15 cellular contexts compared by ENCODE assay signal in genomic region chr2:23567382-23567781, GRCh38.
DNase-seq lines count a peak whose midpoint lies in the region; TF ChIP-seq lines count a peak whose summit lies in the region.
"Had no signal": no experiment of that assay in that cellular context is flagged by ENCODE, and none has a peak within 500 bp of the region (broad histone marks: within the 10 kb centered on the region; RNA-seq: fewer than 3 reads in every experiment).

No MANE protein-coding gene starts in this region.

- H2AFZ ChIP-seq in neural progenitor cell (replicated peaks): no peak overlapping the region

- no peak overlapping the region for H3K4me3 ChIP-seq in esophagus muscularis mucosa
- H3K4me3 ChIP-seq in neural progenitor cell: no peak overlapping the region
- no peak overlapping the region for H3K4me3 ChIP-seq in tibial artery

- TF ChIP-seq POLR2A in esophagus muscularis mucosa (IDR thresholded peaks at IDR 0.05; ENCODE audit: low read depth): no peak

- no peaks in the 10 kb centered on the region for H3K9me3 ChIP-seq in esophagus muscularis mucosa
- H3K9me3 ChIP-seq in neural progenitor cell (ENCODE audit: low read depth): no peaks in the 10 kb centered on the region
- no peaks in the 10 kb centered on the region for H3K9me3 ChIP-seq in tibial artery
- H3K9me3 ChIP-seq: BE2C had no signal

- H4K20me1 ChIP-seq in neural progenitor cell (ENCODE audit: low read depth): no peaks in the 10 kb centered on the region

- H3K79me2 ChIP-seq in neural progenitor cell (ENCODE audit: low read depth): no peaks in the 10 kb centered on the region

- peak overlapping the region; percentile 78 for H3K27ac Mint-ChIP-seq in neural progenitor cell
- H3K27ac Mint-ChIP-seq: CD4-positive, CD25-positive, alpha-beta regulatory T cell had no signal

- H3K36me3 Mint-ChIP-seq in neural progenitor cell: peaks cover 3% of the 10 kb centered on the region
- H3K36me3 Mint-ChIP-seq: CD4-positive, CD25-positive, alpha-beta regulatory T cell had no signal

- peaks cover 49% of the 10 kb centered on the region for H3K4me1 Mint-ChIP-seq in neural progenitor cell
- H3K4me1 Mint-ChIP-seq: CD4-positive, CD25-positive, alpha-beta regulatory T cell had no signal

- no peaks in the 10 kb centered on the region for H3K9me3 Mint-ChIP-seq in neural progenitor cell
- H3K9me3 Mint-ChIP-seq: CD4-positive, CD25-positive, alpha-beta regulatory T cell had no signal

- no peak overlapping the region for H3K4me3 Mint-ChIP-seq in neural progenitor cell
- H3K4me3 Mint-ChIP-seq: CD4-positive, CD25-positive, alpha-beta regulatory T cell had no signal

- H3K4me2 ChIP-seq in neural progenitor cell: no peak overlapping the region

- H3F3A ChIP-seq in neural progenitor cell (ENCODE audit: low read depth): no peaks in the 10 kb centered on the region

- DNase-seq in EL: peak; percentile 28
- DNase-seq in esophagus muscularis mucosa (ENCODE audit: extremely low spot score): no peak
- DNase-seq in neural progenitor cell (ENCODE audit: low spot score): no peak
- no peak for DNase-seq in tibial artery
- no peak for DNase-seq in activated naive CD4-positive, alpha-beta T cell treated with Interleukin-2 at 50 U/mL for 16 hours
- no peak for DNase-seq in GM10266 (ENCODE audit: extremely low spot score)
- DNase-seq in DMS114 treated with DMSO at 0.1 percent for 48 hours (lab: John Stamatoyannopoulos, UW; ENCODE audit: unreplicated experiment): no peak
- DNase-seq: DMS 273 treated with DMSO at 0.1 percent for 48 hours, NCI-H1417 treated with DMSO at 0.1 percent for 48 hours, NCI-H1930, NCI-H226, Right ventricle myocardium superior had no signal

- H3K9ac ChIP-seq in neural progenitor cell: no peak overlapping the region

- H3K27me3 Mint-ChIP-seq in neural progenitor cell (ENCODE audit: insufficient read depth, low read depth): peaks cover 7% of the 10 kb centered on the region

- TF ChIP-seq CTCF in esophagus muscularis mucosa (IDR thresholded peaks at IDR 0.05) (no peak), neural progenitor cell (IDR thresholded peaks at IDR 0.05) (no peak), tibial artery (IDR thresholded peaks at IDR 0.05) (no peak), GM10266 (IDR thresholded peaks at IDR 0.05; ENCODE audit: control insufficient read depth, insufficient read depth, low read depth, missing control alignments) (no peak)

- no peaks in the 10 kb centered on the region for H3K27me3 ChIP-seq in esophagus muscularis mucosa
- H3K27me3 ChIP-seq in neural progenitor cell: no peaks in the 10 kb centered on the region
- H3K27me3 ChIP-seq in tibial artery: no peaks in the 10 kb centered on the region
- H3K27me3 ChIP-seq: BE2C had no signal

- H3K36me3 ChIP-seq in esophagus muscularis mucosa (peaks cover 0 to 8% (median under 1%) of the 10 kb centered on the region in 4 donors), neural progenitor cell (no peaks in the 10 kb centered on the region), tibial artery (peaks cover 0 to under 1% (median 0%) of the 10 kb centered on the region in 3 donors)
- H3K36me3 ChIP-seq: BE2C had no signal

- H3K4me1 ChIP-seq in esophagus muscularis mucosa: peaks cover 34 to 98% (median 97%) of the 10 kb centered on the region in 4 donors
- peaks cover 8% of the 10 kb centered on the region for H3K4me1 ChIP-seq in neural progenitor cell
- peaks cover 0 to 89% (median 60%) of the 10 kb centered on the region in 4 donors for H3K4me1 ChIP-seq in tibial artery

- peak overlapping the region; percentile 79 to 86 (median 84) for H3K27ac ChIP-seq in esophagus muscularis mucosa (replicated peaks in 1 of 4)
- no peak overlapping the region for H3K27ac ChIP-seq in neural progenitor cell
- peak overlapping the region; percentile 79 to 80 for H3K27ac ChIP-seq in tibial artery
- H3K27ac ChIP-seq: HL-60 had no signal

- WGBS in esophagus muscularis mucosa: 92% methylated on average over 9 of the region's 13 CpGs

- intact Hi-C loops in esophagus muscularis mucosa (cut with DNase I) (no loop called here), tibial artery (cut with DNase I; ENCODE audit: low total_unique reads) (loop anchor here (10.0 kb wide), 1 partner anchor 63 kb away; no protein-coding TSS in a partner anchor)

- no peak for TF ChIP-seq EP300 in esophagus muscularis mucosa (IDR thresholded peaks at IDR 0.05)
